In genomic region chr9:37621299-37621934, GRCh38 we compare ENCODE assay signal across 1 cellular context.
TF ChIP-seq lines count a peak whose summit lies in the region.

No MANE protein-coding gene starts in this region.

TF ChIP-seq in WTC11, 78 proteins besides CTCF, POLR2A, EP300 and RAD21 (continued from another document):
- TF ChIP-seq KAT7 (CRISPR knock-in tag; IDR thresholded peaks at IDR 0.05; ENCODE audit: borderline replicate concordance) (no peak), ZNF138 (CRISPR knock-in tag; conservative IDR thresholded peaks at IDR 0.05) (no peak), GRHL2 (CRISPR knock-in tag; IDR thresholded peaks at IDR 0.05; ENCODE audit: insufficient replicate concordance, severe bottlenecking) (no peak), ATF2 (CRISPR knock-in tag; IDR thresholded peaks at IDR 0.05; ENCODE audit: borderline replicate concordance, low read depth) (no peak), ARID4B (CRISPR knock-in tag; IDR thresholded peaks at IDR 0.05; ENCODE audit: borderline replicate concordance) (no peak), ZNF416 (CRISPR knock-in tag; IDR thresholded peaks at IDR 0.05) (no peak), ZNF396 (CRISPR knock-in tag; IDR thresholded peaks at IDR 0.05; ENCODE audit: borderline replicate concordance) (no peak), GTF2I (CRISPR knock-in tag; conservative IDR thresholded peaks at IDR 0.05) (no peak), SMAD4 (CRISPR knock-in tag; IDR thresholded peaks at IDR 0.05) (no peak), NR3C1 (CRISPR knock-in tag; conservative IDR thresholded peaks at IDR 0.05; ENCODE audit: low read depth) (no peak), TEAD4 (CRISPR knock-in tag; IDR thresholded peaks at IDR 0.05) (no peak), E2F5 (CRISPR knock-in tag; IDR thresholded peaks at IDR 0.05) (no peak), ZNF512 (CRISPR knock-in tag; IDR thresholded peaks at IDR 0.05; ENCODE audit: borderline replicate concordance) (no peak)
